14 cellular contexts compared by ENCODE assay signal in the genomic region with DNA sequence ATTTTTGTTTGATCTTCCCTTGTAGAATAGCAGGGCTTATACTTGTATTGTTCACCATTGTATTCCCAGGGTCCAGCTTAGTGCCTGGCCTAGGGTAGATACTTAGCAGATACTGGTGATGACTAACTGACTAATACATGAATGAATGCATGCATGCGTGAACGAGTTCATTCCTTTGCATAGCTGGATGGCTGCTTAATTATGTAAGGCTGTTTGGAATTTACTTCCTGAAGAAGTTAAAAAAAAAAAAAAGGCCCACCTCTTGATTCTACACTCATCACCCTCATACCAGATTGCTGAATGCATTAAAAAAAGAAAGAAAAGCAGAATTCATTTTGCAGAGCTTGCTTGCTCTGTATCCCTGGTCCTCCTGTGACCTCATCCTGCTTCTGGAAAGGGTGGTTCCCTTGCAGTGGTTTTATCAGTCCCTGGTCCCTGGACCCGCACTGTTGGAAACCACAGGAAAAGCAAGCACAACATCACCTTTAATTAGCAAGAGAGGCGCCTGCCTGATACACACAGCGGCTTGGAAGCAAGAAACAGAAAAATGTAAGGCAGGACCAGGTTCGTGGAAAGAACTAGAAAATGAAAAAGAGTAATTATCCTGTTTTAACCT.
A peak's percentile ranks its signal among the peaks of the same experiment; 100 is the strongest.
DNase-seq lines count a peak whose midpoint lies in the region; ATAC-seq and TF ChIP-seq lines count a peak whose summit lies in the region.
"Had no signal": no experiment of that assay in that cellular context is flagged by ENCODE, and none has a peak within 500 bp of the region (broad histone marks: within the 10 kb centered on the region; RNA-seq: fewer than 3 reads in every experiment).

No MANE protein-coding gene starts in this region.

- TF ChIP-seq CTCF in astrocyte of the spinal cord (IDR thresholded peaks at IDR 0.05; ENCODE audit: low read depth, low read length) (no peak), kidney epithelial cell (IDR thresholded peaks at IDR 0.05; ENCODE audit: insufficient read depth, low read length, poor library complexity, severe bottlenecking) (no peak)

- no peak overlapping the region for H3K27ac Mint-ChIP-seq in stimulated activated effector memory CD8-positive, alpha-beta T cell treated with anti-CD3 and anti-CD28 coated beads, Interleukin-12 subunit alpha, Interleukin-12 subunit beta, amount 100 ng/mL, for 72 hours
- H3K27ac Mint-ChIP-seq: activated T-helper 2 cell treated with anti-CD3 and anti-CD28 coated beads, Interferon-gamma antibody, Interleukin-2, Interleukin-4, amounts not matched to agents 10 μg/mL and 5 μg/mL and 100 μg/mL, durations not matched to agents 14 hours and 24 hours and 36 hours; stimulated activated naive B cell treated with anti-CD40 and anti-IgM and Interleukin-4, amounts not matched to agents 10 μg/mL and 1 μg/mL and 100 μg/mL, for 72 hours had no signal

- H3K36me3 Mint-ChIP-seq in stimulated activated effector memory CD8-positive, alpha-beta T cell treated with anti-CD3 and anti-CD28 coated beads, Interleukin-12 subunit alpha, Interleukin-12 subunit beta, amount 100 ng/mL, for 72 hours = no peaks in the 10 kb centered on the region
- H3K36me3 Mint-ChIP-seq: stimulated activated naive B cell treated with anti-CD40 and anti-IgM and Interleukin-4, amounts not matched to agents 10 μg/mL and 1 μg/mL and 100 μg/mL, for 72 hours had no signal

- no peak for ATAC-seq in stimulated activated effector memory CD8-positive, alpha-beta T cell treated with anti-CD3 and anti-CD28 coated beads, Interleukin-12 subunit alpha, Interleukin-12 subunit beta, amount 100 ng/mL, for 72 hours
- ATAC-seq: stimulated activated naive B cell treated with anti-CD40 and anti-IgM and Interleukin-4, amounts not matched to agents 10 μg/mL and 1 μg/mL and 100 μg/mL, for 72 hours had no signal

- H3K36me3 ChIP-seq in kidney epithelial cell (ENCODE audit: control insufficient read depth, insufficient read depth, low read length) = no peaks in the 10 kb centered on the region

- H3K4me1 Mint-ChIP-seq in stimulated activated effector memory CD8-positive, alpha-beta T cell treated with anti-CD3 and anti-CD28 coated beads, Interleukin-12 subunit alpha, Interleukin-12 subunit beta, amount 100 ng/mL, for 72 hours = no peaks in the 10 kb centered on the region
- H3K4me1 Mint-ChIP-seq: stimulated activated naive B cell treated with anti-CD40 and anti-IgM and Interleukin-4, amounts not matched to agents 10 μg/mL and 1 μg/mL and 100 μg/mL, for 72 hours had no signal

- no peak overlapping the region for H3K4me3 Mint-ChIP-seq in stimulated activated effector memory CD8-positive, alpha-beta T cell treated with anti-CD3 and anti-CD28 coated beads, Interleukin-12 subunit alpha, Interleukin-12 subunit beta, amount 100 ng/mL, for 72 hours
- H3K4me3 Mint-ChIP-seq: stimulated activated naive B cell treated with anti-CD40 and anti-IgM and Interleukin-4, amounts not matched to agents 10 μg/mL and 1 μg/mL and 100 μg/mL, for 72 hours had no signal

- H3K4me3 ChIP-seq in astrocyte of the spinal cord (ENCODE audit: low read depth, low read length) (no peak overlapping the region), kidney epithelial cell (ENCODE audit: low read depth, low read length) (no peak overlapping the region)

- no peaks in the 10 kb centered on the region for H3K27me3 ChIP-seq in kidney epithelial cell (ENCODE audit: control insufficient read depth, insufficient read depth, low read length)

- H3K9me3 Mint-ChIP-seq in stimulated activated effector memory CD8-positive, alpha-beta T cell treated with anti-CD3 and anti-CD28 coated beads, Interleukin-12 subunit alpha, Interleukin-12 subunit beta, amount 100 ng/mL, for 72 hours = no peaks in the 10 kb centered on the region
- H3K9me3 Mint-ChIP-seq: activated T-helper 2 cell treated with anti-CD3 and anti-CD28 coated beads, Interferon-gamma antibody, Interleukin-2, Interleukin-4, amounts not matched to agents 10 μg/mL and 5 μg/mL and 100 μg/mL, durations not matched to agents 14 hours and 24 hours and 36 hours had no signal

- in situ Hi-C loops in astrocyte of the spinal cord (cut with HindIII; ENCODE audit: low sequenced_read_pairs) = no loop called here

- DNase-seq in AG08395 (ENCODE audit: low spot score) = peak; percentile 75
- DNase-seq in HS-27A (ENCODE audit: low read depth) = peak; percentile 80
- DNase-seq in astrocyte of the spinal cord (ENCODE audit: low read depth, low spot score) = peak; percentile 78
- DNase-seq in kidney epithelial cell (ENCODE audit: low read depth) = peak; percentile 98
- no peak for DNase-seq in GM19238 (ENCODE audit: insufficient read length, low spot score)
- no peak for DNase-seq in erythroblast (lab: John Stamatoyannopoulos, UW)
- no peak for DNase-seq in stimulated activated effector memory CD8-positive, alpha-beta T cell treated with anti-CD3 and anti-CD28 coated beads, Interleukin-12 subunit alpha, Interleukin-12 subunit beta, amount 100 ng/mL, for 72 hours (ENCODE audit: low spot score in 2 of 2)
- DNase-seq in NCI-H524 treated with DMSO at 0.1 percent for 48 hours (lab: John Stamatoyannopoulos, UW) = no peak
- DNase-seq: C1 segment of cervical spinal cord; Karpas-422; posterior cingulate gyrus; stimulated activated naive B cell treated with anti-CD40 and anti-IgM and Interleukin-4, amounts not matched to agents 10 μg/mL and 1 μg/mL and 100 μg/mL, for 72 hours; T-helper 1 cell had no signal

- no peak for TF ChIP-seq POLR2A in erythroblast (IDR thresholded peaks at IDR 0.05; ENCODE audit: low read length)

Comparison
In these comparisons a context has a peak if more than half of its experiments do, and no peak if none do; other contexts are left out.
1. DNase-seq: peak in AG08395 (single experiment), HS-27A (single experiment), astrocyte of the spinal cord (single experiment) and kidney epithelial cell (single experiment); none in GM19238 (single experiment), erythroblast (0 of 2), stimulated activated effector memory CD8-positive, alpha-beta T cell treated with anti-CD3 and anti-CD28 coated beads, Interleukin-12 subunit alpha, Interleukin-12 subunit beta, amount 100 ng/mL, for 72 hours (0 of 2) and NCI-H524 treated with DMSO at 0.1 percent for 48 hours (single experiment).